1 cellular context compared by ENCODE assay signal in the genomic region with DNA sequence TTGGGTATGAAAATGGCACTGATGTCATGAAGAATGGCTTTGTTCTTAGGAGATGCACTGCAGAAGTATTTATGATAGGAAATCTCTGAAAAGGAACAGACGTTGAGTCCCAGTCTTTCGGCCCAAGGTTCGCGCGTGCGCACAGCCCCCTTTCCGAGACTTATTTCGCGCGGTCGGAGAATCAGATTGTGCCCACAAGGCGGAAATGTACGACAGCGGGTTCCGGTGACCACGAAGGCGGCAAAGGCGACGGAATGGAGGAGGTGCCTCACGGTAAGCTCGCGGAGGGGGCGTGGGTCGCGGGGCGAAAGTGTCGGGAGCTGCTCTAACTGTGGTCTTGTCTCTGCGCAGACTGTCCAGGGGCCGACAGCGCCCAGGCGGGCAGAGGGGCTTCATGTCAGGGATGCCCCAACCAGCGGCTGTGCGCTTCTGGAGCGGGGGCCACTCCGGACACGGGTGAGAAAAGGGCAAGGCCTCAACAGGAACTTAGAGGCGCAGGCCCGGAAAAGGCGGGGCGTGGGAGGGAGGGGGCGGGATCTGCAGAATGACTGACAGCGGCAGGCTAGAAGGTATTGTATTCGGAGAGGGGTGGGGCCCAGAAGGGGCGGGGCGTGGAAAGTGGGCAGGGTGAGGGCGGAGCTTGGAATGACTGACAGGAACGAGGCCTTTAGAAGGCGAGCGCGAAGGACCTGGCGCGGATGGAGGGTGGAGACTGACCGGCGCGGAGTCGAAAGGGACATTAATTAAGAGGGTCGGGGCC.
TF ChIP-seq lines count a peak whose summit lies in the region.

A gene (plus strand): TSS at position 233 of the 760 bp plus-strand sequence. CDS start 22 bp downstream, at position 255.

TF ChIP-seq in HepG2, 621 proteins besides CTCF, POLR2A, EP300 and RAD21 (continued from another document and continues in another):
- TF ChIP-seq, protein P1, sequence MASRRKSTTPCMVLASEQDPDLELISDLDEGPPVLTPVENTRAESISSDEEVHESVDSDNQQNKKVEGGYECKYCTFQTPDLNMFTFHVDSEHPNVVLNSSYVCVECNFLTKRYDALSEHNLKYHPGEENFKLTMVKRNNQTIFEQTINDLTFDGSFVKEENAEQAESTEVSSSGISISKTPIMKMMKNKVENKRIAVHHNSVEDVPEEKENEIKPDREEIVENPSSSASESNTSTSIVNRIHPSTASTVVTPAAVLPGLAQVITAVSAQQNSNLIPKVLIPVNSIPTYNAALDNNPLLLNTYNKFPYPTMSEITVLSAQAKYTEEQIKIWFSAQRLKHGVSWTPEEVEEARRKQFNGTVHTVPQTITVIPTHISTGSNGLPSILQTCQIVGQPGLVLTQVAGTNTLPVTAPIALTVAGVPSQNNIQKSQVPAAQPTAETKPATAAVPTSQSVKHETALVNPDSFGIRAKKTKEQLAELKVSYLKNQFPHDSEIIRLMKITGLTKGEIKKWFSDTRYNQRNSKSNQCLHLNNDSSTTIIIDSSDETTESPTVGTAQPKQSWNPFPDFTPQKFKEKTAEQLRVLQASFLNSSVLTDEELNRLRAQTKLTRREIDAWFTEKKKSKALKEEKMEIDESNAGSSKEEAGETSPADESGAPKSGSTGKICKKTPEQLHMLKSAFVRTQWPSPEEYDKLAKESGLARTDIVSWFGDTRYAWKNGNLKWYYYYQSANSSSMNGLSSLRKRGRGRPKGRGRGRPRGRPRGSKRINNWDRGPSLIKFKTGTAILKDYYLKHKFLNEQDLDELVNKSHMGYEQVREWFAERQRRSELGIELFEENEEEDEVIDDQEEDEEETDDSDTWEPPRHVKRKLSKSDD (CRISPR knock-in tag; IDR thresholded peaks at IDR 0.05; ENCODE audit: low read depth), result peak; percentile 91
- TF ChIP-seq MTF1 (CRISPR knock-in tag; IDR thresholded peaks at IDR 0.05) (peak; percentile 81), POGZ (CRISPR knock-in tag; IDR thresholded peaks at IDR 0.05) (peak; percentile 89), NCOA1 (CRISPR knock-in tag; IDR thresholded peaks at IDR 0.05) (peak; percentile 87), SMC3 (IDR thresholded peaks at IDR 0.05; ENCODE audit: low read length) (no peak), SRSF1 (optimal IDR thresholded peaks at IDR 0.05; ENCODE audit: low read depth, low read length) (peak; percentile 98), SATB2 (CRISPR knock-in tag; IDR thresholded peaks at IDR 0.05) (peak; percentile 93), SP4 (CRISPR knock-in tag; IDR thresholded peaks at IDR 0.05) (peak; percentile 98), NCOA2 (CRISPR knock-in tag; IDR thresholded peaks at IDR 0.05) (peak; percentile 61), NR2F6 (IDR thresholded peaks at IDR 0.05) (peak; percentile 32; the same call in 1 of the 2 replicates), NR2F6 (CRISPR knock-in tag; IDR thresholded peaks at IDR 0.05) (peak; percentile 76; the same call in 1 of the 2 replicates), ARNT2 (CRISPR knock-in tag; IDR thresholded peaks at IDR 0.05; ENCODE audit: low read depth) (peak; percentile 98), ZMYM2 (CRISPR knock-in tag; IDR thresholded peaks at IDR 0.05) (0 out of 2 replicates have a peak, but pooled peaks have one; percentile 35), REXO4 (CRISPR knock-in tag; IDR thresholded peaks at IDR 0.05; ENCODE audit: borderline replicate concordance) (peak; percentile 69; the same call in 1 of the 2 replicates), PRMT3 (CRISPR knock-in tag; IDR thresholded peaks at IDR 0.05; ENCODE audit: borderline replicate concordance, low read depth) (no peak), MIER3 (CRISPR knock-in tag; IDR thresholded peaks at IDR 0.05; ENCODE audit: borderline replicate concordance) (peak; percentile 64; the same call in 1 of the 2 replicates), NBN (conservative IDR thresholded peaks at IDR 0.05) (no peak), HOXA3 (CRISPR knock-in tag; IDR thresholded peaks at IDR 0.05) (peak; percentile 92), ZNF343 (CRISPR knock-in tag; IDR thresholded peaks at IDR 0.05) (peak; percentile 93; the same call in 1 of the 2 replicates), HNRNPL (IDR thresholded peaks at IDR 0.05; ENCODE audit: low read depth, low read length) (peak; percentile 92; the same call in 1 of the 2 replicates), NFKB2 (CRISPR knock-in tag; IDR thresholded peaks at IDR 0.05; ENCODE audit: borderline replicate concordance) (peak; percentile 99; the same call in 1 of the 2 replicates), ZNF12 (CRISPR knock-in tag; IDR thresholded peaks at IDR 0.05) (peak; percentile 80; the same call in 1 of the 2 replicates), ISL2 (CRISPR knock-in tag; IDR thresholded peaks at IDR 0.05) (peak; percentile 67), HNRNPK (IDR thresholded peaks at IDR 0.05; ENCODE audit: low read depth, low read length, poor library complexity, severe bottlenecking) (peak; percentile 68), ZFP37 (CRISPR knock-in tag; IDR thresholded peaks at IDR 0.05; ENCODE audit: borderline replicate concordance) (peak; percentile 81; the same call in 1 of the 2 replicates), EHMT2 (IDR thresholded peaks at IDR 0.05; ENCODE audit: borderline replicate concordance, low read depth, low read length) (peak; percentile 73; the same call in 1 of the 2 replicates), ZFP62 (CRISPR knock-in tag; IDR thresholded peaks at IDR 0.05) (no peak), CEBPG (CRISPR knock-in tag; IDR thresholded peaks at IDR 0.05) (peak; percentile 11; the same call in 1 of the 2 replicates), EZH2 (conservative IDR thresholded peaks at IDR 0.05; ENCODE audit: low read depth, low read length) (no peak), DNMT1 (CRISPR knock-in tag; IDR thresholded peaks at IDR 0.05) (peak; percentile 88; the same call in 1 of the 2 replicates)
- TF ChIP-seq, protein P2, sequence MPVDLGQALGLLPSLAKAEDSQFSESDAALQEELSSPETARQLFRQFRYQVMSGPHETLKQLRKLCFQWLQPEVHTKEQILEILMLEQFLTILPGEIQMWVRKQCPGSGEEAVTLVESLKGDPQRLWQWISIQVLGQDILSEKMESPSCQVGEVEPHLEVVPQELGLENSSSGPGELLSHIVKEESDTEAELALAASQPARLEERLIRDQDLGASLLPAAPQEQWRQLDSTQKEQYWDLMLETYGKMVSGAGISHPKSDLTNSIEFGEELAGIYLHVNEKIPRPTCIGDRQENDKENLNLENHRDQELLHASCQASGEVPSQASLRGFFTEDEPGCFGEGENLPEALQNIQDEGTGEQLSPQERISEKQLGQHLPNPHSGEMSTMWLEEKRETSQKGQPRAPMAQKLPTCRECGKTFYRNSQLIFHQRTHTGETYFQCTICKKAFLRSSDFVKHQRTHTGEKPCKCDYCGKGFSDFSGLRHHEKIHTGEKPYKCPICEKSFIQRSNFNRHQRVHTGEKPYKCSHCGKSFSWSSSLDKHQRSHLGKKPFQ (CRISPR knock-in tag; IDR thresholded peaks at IDR 0.05; ENCODE audit: insufficient replicate concordance), result peak; percentile 95
- TF ChIP-seq, protein P3, sequence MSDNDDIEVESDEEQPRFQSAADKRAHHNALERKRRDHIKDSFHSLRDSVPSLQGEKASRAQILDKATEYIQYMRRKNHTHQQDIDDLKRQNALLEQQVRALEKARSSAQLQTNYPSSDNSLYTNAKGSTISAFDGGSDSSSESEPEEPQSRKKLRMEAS (IDR thresholded peaks at IDR 0.05), result peak; percentile 98
- TF ChIP-seq, protein P4, sequence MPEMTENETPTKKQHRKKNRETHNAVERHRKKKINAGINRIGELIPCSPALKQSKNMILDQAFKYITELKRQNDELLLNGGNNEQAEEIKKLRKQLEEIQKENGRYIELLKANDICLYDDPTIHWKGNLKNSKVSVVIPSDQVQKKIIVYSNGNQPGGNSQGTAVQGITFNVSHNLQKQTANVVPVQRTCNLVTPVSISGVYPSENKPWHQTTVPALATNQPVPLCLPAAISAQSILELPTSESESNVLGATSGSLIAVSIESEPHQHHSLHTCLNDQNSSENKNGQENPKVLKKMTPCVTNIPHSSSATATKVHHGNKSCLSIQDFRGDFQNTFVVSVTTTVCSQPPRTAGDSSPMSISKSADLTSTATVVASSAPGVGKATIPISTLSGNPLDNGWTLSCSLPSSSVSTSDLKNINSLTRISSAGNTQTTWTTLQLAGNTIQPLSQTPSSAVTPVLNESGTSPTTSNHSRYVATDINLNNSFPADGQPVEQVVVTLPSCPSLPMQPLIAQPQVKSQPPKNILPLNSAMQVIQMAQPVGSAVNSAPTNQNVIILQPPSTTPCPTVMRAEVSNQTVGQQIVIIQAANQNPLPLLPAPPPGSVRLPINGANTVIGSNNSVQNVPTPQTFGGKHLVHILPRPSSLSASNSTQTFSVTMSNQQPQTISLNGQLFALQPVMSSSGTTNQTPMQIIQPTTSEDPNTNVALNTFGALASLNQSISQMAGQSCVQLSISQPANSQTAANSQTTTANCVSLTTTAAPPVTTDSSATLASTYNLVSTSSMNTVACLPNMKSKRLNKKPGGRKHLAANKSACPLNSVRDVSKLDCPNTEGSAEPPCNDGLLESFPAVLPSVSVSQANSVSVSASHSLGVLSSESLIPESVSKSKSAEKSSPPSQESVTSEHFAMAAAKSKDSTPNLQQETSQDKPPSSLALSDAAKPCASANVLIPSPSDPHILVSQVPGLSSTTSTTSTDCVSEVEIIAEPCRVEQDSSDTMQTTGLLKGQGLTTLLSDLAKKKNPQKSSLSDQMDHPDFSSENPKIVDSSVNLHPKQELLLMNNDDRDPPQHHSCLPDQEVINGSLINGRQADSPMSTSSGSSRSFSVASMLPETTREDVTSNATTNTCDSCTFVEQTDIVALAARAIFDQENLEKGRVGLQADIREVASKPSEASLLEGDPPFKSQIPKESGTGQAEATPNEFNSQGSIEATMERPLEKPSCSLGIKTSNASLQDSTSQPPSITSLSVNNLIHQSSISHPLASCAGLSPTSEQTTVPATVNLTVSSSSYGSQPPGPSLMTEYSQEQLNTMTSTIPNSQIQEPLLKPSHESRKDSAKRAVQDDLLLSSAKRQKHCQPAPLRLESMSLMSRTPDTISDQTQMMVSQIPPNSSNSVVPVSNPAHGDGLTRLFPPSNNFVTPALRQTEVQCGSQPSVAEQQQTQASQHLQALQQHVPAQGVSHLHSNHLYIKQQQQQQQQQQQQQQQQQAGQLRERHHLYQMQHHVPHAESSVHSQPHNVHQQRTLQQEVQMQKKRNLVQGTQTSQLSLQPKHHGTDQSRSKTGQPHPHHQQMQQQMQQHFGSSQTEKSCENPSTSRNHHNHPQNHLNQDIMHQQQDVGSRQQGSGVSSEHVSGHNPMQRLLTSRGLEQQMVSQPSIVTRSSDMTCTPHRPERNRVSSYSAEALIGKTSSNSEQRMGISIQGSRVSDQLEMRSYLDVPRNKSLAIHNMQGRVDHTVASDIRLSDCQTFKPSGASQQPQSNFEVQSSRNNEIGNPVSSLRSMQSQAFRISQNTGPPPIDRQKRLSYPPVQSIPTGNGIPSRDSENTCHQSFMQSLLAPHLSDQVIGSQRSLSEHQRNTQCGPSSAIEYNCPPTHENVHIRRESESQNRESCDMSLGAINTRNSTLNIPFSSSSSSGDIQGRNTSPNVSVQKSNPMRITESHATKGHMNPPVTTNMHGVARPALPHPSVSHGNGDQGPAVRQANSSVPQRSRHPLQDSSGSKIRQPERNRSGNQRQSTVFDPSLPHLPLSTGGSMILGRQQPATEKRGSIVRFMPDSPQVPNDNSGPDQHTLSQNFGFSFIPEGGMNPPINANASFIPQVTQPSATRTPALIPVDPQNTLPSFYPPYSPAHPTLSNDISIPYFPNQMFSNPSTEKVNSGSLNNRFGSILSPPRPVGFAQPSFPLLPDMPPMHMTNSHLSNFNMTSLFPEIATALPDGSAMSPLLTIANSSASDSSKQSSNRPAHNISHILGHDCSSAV (CRISPR knock-in tag; IDR thresholded peaks at IDR 0.05; ENCODE audit: borderline replicate concordance), result peak; percentile 98
- TF ChIP-seq, protein P5, sequence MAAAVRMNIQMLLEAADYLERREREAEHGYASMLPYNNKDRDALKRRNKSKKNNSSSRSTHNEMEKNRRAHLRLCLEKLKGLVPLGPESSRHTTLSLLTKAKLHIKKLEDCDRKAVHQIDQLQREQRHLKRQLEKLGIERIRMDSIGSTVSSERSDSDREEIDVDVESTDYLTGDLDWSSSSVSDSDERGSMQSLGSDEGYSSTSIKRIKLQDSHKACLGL (CRISPR knock-in tag; IDR thresholded peaks at IDR 0.05), result peak; percentile 95
- TF ChIP-seq, protein P6, sequence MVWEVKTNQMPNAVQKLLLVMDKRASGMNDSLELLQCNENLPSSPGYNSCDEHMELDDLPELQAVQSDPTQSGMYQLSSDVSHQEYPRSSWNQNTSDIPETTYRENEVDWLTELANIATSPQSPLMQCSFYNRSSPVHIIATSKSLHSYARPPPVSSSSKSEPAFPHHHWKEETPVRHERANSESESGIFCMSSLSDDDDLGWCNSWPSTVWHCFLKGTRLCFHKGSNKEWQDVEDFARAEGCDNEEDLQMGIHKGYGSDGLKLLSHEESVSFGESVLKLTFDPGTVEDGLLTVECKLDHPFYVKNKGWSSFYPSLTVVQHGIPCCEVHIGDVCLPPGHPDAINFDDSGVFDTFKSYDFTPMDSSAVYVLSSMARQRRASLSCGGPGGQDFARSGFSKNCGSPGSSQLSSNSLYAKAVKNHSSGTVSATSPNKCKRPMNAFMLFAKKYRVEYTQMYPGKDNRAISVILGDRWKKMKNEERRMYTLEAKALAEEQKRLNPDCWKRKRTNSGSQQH (CRISPR knock-in tag; IDR thresholded peaks at IDR 0.05; ENCODE audit: low read depth), result no peak; the same call in 1 of the 2 replicates
- TF ChIP-seq, protein P7, sequence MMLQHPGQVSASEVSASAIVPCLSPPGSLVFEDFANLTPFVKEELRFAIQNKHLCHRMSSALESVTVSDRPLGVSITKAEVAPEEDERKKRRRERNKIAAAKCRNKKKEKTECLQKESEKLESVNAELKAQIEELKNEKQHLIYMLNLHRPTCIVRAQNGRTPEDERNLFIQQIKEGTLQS (CRISPR knock-in tag; IDR thresholded peaks at IDR 0.05), result peak; percentile 81
- TF ChIP-seq, protein P8, sequence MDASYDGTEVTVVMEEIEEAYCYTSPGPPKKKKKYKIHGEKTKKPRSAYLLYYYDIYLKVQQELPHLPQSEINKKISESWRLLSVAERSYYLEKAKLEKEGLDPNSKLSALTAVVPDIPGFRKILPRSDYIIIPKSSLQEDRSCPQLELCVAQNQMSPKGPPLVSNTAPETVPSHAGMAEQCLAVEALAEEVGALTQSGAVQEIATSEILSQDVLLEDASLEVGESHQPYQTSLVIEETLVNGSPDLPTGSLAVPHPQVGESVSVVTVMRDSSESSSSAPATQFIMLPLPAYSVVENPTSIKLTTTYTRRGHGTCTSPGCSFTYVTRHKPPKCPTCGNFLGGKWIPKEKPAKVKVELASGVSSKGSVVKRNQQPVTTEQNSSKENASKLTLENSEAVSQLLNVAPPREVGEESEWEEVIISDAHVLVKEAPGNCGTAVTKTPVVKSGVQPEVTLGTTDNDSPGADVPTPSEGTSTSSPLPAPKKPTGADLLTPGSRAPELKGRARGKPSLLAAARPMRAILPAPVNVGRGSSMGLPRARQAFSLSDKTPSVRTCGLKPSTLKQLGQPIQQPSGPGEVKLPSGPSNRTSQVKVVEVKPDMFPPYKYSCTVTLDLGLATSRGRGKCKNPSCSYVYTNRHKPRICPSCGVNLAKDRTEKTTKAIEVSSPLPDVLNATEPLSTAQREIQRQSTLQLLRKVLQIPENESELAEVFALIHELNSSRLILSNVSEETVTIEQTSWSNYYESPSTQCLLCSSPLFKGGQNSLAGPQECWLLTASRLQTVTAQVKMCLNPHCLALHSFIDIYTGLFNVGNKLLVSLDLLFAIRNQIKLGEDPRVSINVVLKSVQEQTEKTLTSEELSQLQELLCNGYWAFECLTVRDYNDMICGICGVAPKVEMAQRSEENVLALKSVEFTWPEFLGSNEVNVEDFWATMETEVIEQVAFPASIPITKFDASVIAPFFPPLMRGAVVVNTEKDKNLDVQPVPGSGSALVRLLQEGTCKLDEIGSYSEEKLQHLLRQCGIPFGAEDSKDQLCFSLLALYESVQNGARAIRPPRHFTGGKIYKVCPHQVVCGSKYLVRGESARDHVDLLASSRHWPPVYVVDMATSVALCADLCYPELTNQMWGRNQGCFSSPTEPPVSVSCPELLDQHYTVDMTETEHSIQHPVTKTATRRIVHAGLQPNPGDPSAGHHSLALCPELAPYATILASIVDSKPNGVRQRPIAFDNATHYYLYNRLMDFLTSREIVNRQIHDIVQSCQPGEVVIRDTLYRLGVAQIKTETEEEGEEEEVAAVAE (CRISPR knock-in tag; IDR thresholded peaks at IDR 0.05; ENCODE audit: borderline replicate concordance), result peak; percentile 28; the same call in 1 of the 2 replicates
